In the genomic region with DNA sequence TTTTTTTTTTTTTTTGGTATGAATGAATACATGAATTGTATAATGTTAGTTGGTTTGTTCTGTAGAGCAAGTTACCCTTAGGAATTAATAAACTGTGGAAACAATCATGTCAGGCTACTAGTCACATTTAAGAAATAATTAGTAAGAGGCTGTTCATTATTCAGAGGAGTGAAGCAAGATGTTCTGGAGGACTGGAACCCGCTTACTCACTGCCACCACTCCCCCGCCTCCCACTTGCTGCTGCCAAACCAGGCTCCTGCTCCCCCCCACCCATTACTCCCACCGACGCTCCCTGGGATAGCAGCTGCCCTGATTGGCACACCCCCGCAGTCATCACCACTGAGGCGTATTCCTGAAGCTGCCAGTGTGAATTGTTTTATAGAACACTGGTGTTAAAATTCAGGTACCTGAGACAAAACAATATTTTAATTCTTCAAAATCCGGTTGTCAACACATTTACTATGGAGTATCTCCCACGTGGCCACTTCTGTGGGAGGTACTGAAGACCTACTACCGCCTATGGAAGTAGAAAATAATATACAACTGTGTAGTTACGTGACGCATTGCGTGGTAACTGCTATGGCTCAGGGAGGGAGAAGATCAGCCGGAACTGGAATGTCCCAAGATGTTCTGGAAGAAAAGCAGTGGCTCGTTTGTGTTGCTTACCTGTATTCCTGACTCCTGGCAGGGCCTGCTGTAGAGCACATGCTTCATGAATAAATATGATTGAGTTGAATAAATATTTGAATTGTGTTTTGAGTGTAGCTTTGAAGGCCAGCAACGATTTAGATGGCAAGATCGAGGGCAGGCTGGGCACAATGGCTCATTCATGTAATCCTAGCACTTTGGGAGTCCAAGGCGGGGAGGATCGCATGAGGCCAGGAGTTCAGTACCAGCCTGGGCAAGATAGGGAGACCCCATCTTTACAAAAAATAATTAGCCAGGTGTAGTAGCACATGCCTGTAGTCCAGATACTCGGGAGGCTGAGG, we compare ENCODE assay signal across 8 cellular contexts. TPM values are rescaled to one million over a fixed set of nuclear protein-coding genes. Genes with fewer than 3 reads are reported as not detected.
A peak's percentile ranks its signal among the peaks of the same experiment; 100 is the strongest.
DNase-seq lines count a peak whose midpoint lies in the region; ATAC-seq, FAIRE-seq and TF ChIP-seq lines count a peak whose summit lies in the region.

No MANE protein-coding gene starts in this region.

- peaks cover 11% of the 10 kb centered on the region for H3K36me3 Mint-ChIP-seq in IgD-negative memory B cell

- no peaks in the 10 kb centered on the region for H3K27me3 Mint-ChIP-seq in IgD-negative memory B cell

- WGBS in K562 (ENCODE audit: insufficient coverage, low coverage, missing lambda C conversion rate): 48% methylated on average over 19 of the region's 19 CpGs
- WGBS in lung, 2 donors: 68 to 82% methylated on average over 19 of the region's 19 CpGs

- H3K9me3 ChIP-seq in K562 (replicated peaks; ENCODE audit: control insufficient read depth, insufficient read depth, low read depth, low read length) (no peaks in the 10 kb centered on the region), lung (ENCODE audit: control insufficient read depth in 2 of 2, insufficient read depth in 1 of 2, low read length in 1 of 2) (no peaks in the 10 kb centered on the region)

- H3K27ac ChIP-seq in K562 (ENCODE audit: extremely low read depth, low read depth, low read length): peak overlapping the region; percentile 96; the same call in 2 of the 3 replicates
- H3K27ac ChIP-seq in lung (ENCODE audit: low read depth in 1 of 2, low read length in 1 of 2): peak overlapping the region; percentile 54 to 92

- H3K27me3 ChIP-seq in K562 (ENCODE audit: control insufficient read depth in 2 of 2, insufficient read depth in 2 of 2, low read length in 2 of 2) (no peaks in the 10 kb centered on the region), lung (ENCODE audit: control insufficient read depth, insufficient read depth) (no peaks in the 10 kb centered on the region)

- peak overlapping the region; percentile 62 to 89 (median 84) for H3K27ac Mint-ChIP-seq in IgD-negative memory B cell

- no peaks in the 10 kb centered on the region for H4K20me1 ChIP-seq in K562 (replicated peaks; ENCODE audit: control insufficient read depth, insufficient read depth, low read length)

- H3K36me3 ChIP-seq in K562 (ENCODE audit: control insufficient read depth, insufficient read depth, low read length): peaks cover 50% of the 10 kb centered on the region
- H3K36me3 ChIP-seq in lung (ENCODE audit: control insufficient read depth in 2 of 2, insufficient read depth in 2 of 2, low read length in 2 of 2): peaks cover 3 to 5% of the 10 kb centered on the region in 2 donors

- peak overlapping the region; percentile 43 to 98; a peak in 2 of 4 replicates for H3K9ac ChIP-seq in K562 (ENCODE audit: insufficient read depth in 1 of 2, low read depth in 2 of 2, low read length in 2 of 2)

- peak overlapping the region; percentile 86 for H3K4me2 ChIP-seq in K562 (ENCODE audit: insufficient read depth, low read length)

- H3K4me1 ChIP-seq in K562 (replicated peaks in 1 of 2; ENCODE audit: control insufficient read depth in 2 of 2, insufficient read depth in 2 of 2, low read length in 2 of 2) (peaks cover 18 to 21% of the 10 kb centered on the region in 2 experiments), lung (ENCODE audit: control insufficient read depth in 2 of 2, insufficient read depth in 2 of 2, low read length in 2 of 2) (peaks cover 0 to 13% of the 10 kb centered on the region in 2 donors)

- POLR2A ChIA-PET in K562 (lab: Yijun Ruan, JAX): no interaction called here

- FAIRE-seq in K562 (lab: Jason Lieb, UNC): peak; percentile 48

- TF ChIP-seq POLR2A in K562 (conservative IDR thresholded peaks at IDR 0.05): no peak

- no TSS peak for BruUV-seq in K562 (replicated peaks; lab: Mats Ljungman, UMichigan)

- ATAC-seq in K562 (no peak), lung (ENCODE audit: insufficient read depth, low FRiP score) (no peak), HG03135 (IDR thresholded peaks at IDR 0.05; ENCODE audit: unreplicated experiment) (no peak), HG02885 (IDR thresholded peaks at IDR 0.05; ENCODE audit: poor library complexity, unreplicated experiment) (no peak)

- in situ Hi-C loops in K562 (cut with MboI): no loop called here

- peak overlapping the region; percentile 89 to 93 (median 92) for H3K4me3 Mint-ChIP-seq in IgD-negative memory B cell

- peaks cover 45% of the 10 kb centered on the region for H3K79me2 ChIP-seq in K562 (ENCODE audit: control insufficient read depth, insufficient read depth, low read length)

- peak; percentile 14; the same call in 1 of the 2 replicates for TF ChIP-seq EP300 in K562 (IDR thresholded peaks at IDR 0.05; ENCODE audit: low read length)

- intact Hi-C loops in K562 (cut with micrococcal nuclease): no loop called here

- TF ChIP-seq RAD21 in K562 (CRISPR knock-in tag; conservative IDR thresholded peaks at IDR 0.05 in 1 of 2, IDR thresholded peaks at IDR 0.05 in 1 of 2): no peak

- H3K9me3 Mint-ChIP-seq in IgD-negative memory B cell: no peaks in the 10 kb centered on the region

- CTCF ChIA-PET in K562 (lab: Yijun Ruan, JAX; ENCODE audit: low intra/inter-chr PET ratio): interaction anchor here (0.6 kb wide), 1 partner anchor 961 kb away, joined by 5 read pairs; no protein-coding TSS in a partner anchor

- H3K4me1 Mint-ChIP-seq in IgD-negative memory B cell: peaks cover 4 to 11% (median 6%) of the 10 kb centered on the region in 3 donors

- DNase-seq in AG10803 (ENCODE audit: low read depth) (peak; percentile 62), K562 (ENCODE audit: extremely low read depth in 1 of 4, low spot score in 3 of 4) (peak; percentile 54 to 75 (median 64)), lung (ENCODE audit: low spot score) (peak; percentile 34), GM19240 (ENCODE audit: insufficient read length, low spot score) (no peak)
- DNase-seq in NK-92 treated with Interleukin-12 subunit alpha and Interleukin-12 subunit beta, amount 100 ng/mL, for 24 hours (lab: John Stamatoyannopoulos, UW): no peak

- peak overlapping the region; percentile 15; the same call in 1 of the 2 replicates for H2AFZ ChIP-seq in K562 (ENCODE audit: low read depth, low read length)

- H3K9me1 ChIP-seq in K562 (ENCODE audit: control insufficient read depth, insufficient read depth, low read length): no peaks in the 10 kb centered on the region

- H3K4me3 ChIP-seq in AG10803 (ENCODE audit: low read length) (peak overlapping the region; percentile 88), K562 (peak overlapping the region; percentile 74), lung (no peak overlapping the region)

- TF ChIP-seq CTCF in AG10803 (conservative IDR thresholded peaks at IDR 0.05; ENCODE audit: low read length) (no peak), K562 (IDR thresholded peaks at IDR 0.05 in 2 of 3, conservative IDR thresholded peaks at IDR 0.05 in 1 of 3; ENCODE audit: insufficient read depth in 2 of 3, low read depth in 1 of 3, low read length in 3 of 3) (no peak), lung (IDR thresholded peaks at IDR 0.05; ENCODE audit: control extremely low read depth, extremely low read depth) (no peak)

TF ChIP-seq in K562, 482 proteins besides CTCF, POLR2A, EP300 and RAD21 (continues in another document):
- TF ChIP-seq NONO (IDR thresholded peaks at IDR 0.05; ENCODE audit: low read depth in 2 of 2, low read length in 1 of 2): no peak
- TF ChIP-seq EGR1 (conservative IDR thresholded peaks at IDR 0.05): peak; percentile 90
- TF ChIP-seq TCF7 (IDR thresholded peaks at IDR 0.05; ENCODE audit: borderline replicate concordance): no peak
- TF ChIP-seq, protein P1, sequence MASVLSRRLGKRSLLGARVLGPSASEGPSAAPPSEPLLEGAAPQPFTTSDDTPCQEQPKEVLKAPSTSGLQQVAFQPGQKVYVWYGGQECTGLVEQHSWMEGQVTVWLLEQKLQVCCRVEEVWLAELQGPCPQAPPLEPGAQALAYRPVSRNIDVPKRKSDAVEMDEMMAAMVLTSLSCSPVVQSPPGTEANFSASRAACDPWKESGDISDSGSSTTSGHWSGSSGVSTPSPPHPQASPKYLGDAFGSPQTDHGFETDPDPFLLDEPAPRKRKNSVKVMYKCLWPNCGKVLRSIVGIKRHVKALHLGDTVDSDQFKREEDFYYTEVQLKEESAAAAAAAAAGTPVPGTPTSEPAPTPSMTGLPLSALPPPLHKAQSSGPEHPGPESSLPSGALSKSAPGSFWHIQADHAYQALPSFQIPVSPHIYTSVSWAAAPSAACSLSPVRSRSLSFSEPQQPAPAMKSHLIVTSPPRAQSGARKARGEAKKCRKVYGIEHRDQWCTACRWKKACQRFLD (CRISPR knock-in tag; IDR thresholded peaks at IDR 0.05): no peak
- TF ChIP-seq POLR2G (IDR thresholded peaks at IDR 0.05; ENCODE audit: low read depth, low read length): no peak
- no peak for TF ChIP-seq ZNF589 (CRISPR knock-in tag; IDR thresholded peaks at IDR 0.05; ENCODE audit: low read depth)
- TF ChIP-seq FOXA1 (IDR thresholded peaks at IDR 0.05; ENCODE audit: borderline replicate concordance): no peak
- TF ChIP-seq KLF16 (IDR thresholded peaks at IDR 0.05): peak; percentile 45; the same call in 1 of the 2 replicates

RNA-seq across cellular contexts. Expression of gene DPY19L3, which starts 1.7 kb away (rescaled TPM):
- polyA plus RNA-seq in IgD-negative memory B cell: 2.1 TPM
- total RNA-seq in K562 (2011; cell fraction: chromatin; rRNA removed; ENCODE audit: low replicate concordance): 95.7 and 203 TPM in 2 replicates
- 66.5 and 77.7 TPM in 2 replicates for total RNA-seq in K562 (2011; cell fraction: nucleolus; rRNA removed)
- total RNA-seq in K562 (2011; cell fraction: nucleoplasm; rRNA removed): 69.9 and 110 TPM in 2 replicates
- 18.8 and 39.7 TPM in 2 replicates for total RNA-seq in K562 (2014; rRNA removed)
- 22.0 and 33.9 TPM in 2 replicates for total RNA-seq in K562 (2014; rRNA removed; fragmentation: Illumina TruSeq; extraction: Trizol)
- total RNA-seq in K562 (2015; rRNA removed; fragmentation: Illumina TruSeq; extraction: Trizol): 19.4 and 20.8 TPM in 2 replicates
- 35.2 and 39.2 TPM in 2 replicates for total RNA-seq in K562 (2021)
- polyA plus RNA-seq in K562 (2011; rRNA removed): 37.2 and 38.3 TPM in 2 replicates
- polyA plus RNA-seq in K562 (2011; cell fraction: cytosol; rRNA removed): 29.9 and 36.1 TPM in 2 replicates
- 148 and 257 TPM in 2 replicates for polyA plus RNA-seq in K562 (2011; cell fraction: nucleus; rRNA removed)
- 13.8 and 24.8 TPM in 2 replicates for polyA plus RNA-seq in K562 (2012)
- polyA plus RNA-seq in K562 (2014; fragmentation: Illumina TruSeq; extraction: Trizol): 25.0 and 31.5 TPM in 2 replicates
- polyA plus RNA-seq in K562 (2014; fragmentation: Nextera tagmentation; extraction: Ambion mirVana): 1 to 10 TPM; 4.7 to 6.0 TPM
- 30.8 and 32.0 TPM in 2 replicates for polyA plus RNA-seq in K562 (2014; rRNA removed)
- polyA minus RNA-seq in K562 (2011; rRNA and poly(A)+ RNA removed): 77.5 and 87.2 TPM in 2 replicates
- 28.4 and 34.1 TPM in 2 replicates for polyA minus RNA-seq in K562 (2011; cell fraction: cytosol; rRNA and poly(A)+ RNA removed)
- polyA minus RNA-seq in K562 (2011; cell fraction: nucleus; rRNA and poly(A)+ RNA removed): 93.3 and 118 TPM in 2 replicates
- 10 to 100 TPM; 45.5 to 49.3 TPM for total RNA-seq in lung
- polyA plus RNA-seq in lung: 1 to 10 TPM; 9.1 to 9.2 TPM

Comparison
In these comparisons a context has a peak if more than half of its experiments do, and no peak if none do; other contexts are left out.
1. DNase-seq: peak in AG10803 (single experiment), K562 (4 of 4) and lung (single experiment); none in NK-92 treated with Interleukin-12 subunit alpha and Interleukin-12 subunit beta, amount 100 ng/mL, for 24 hours (single experiment) and GM19240 (single experiment).